18 cellular contexts compared by ENCODE assay signal in genomic region chr7:42117201-42117600, GRCh38.
DNase-seq lines count a peak whose midpoint lies in the region; FAIRE-seq and TF ChIP-seq lines count a peak whose summit lies in the region.
"Had no signal": no experiment of that assay in that cellular context is flagged by ENCODE, and none has a peak within 500 bp of the region (broad histone marks: within the 10 kb centered on the region; RNA-seq: fewer than 3 reads in every experiment).

No MANE protein-coding gene starts in this region.

- H4K12ac ChIP-seq in trophoblast cell (ENCODE audit: low read depth, low read length), result no peak overlapping the region

- no peak overlapping the region for H2BK5ac ChIP-seq in trophoblast cell (ENCODE audit: low read depth, low read length, poor library complexity)

- H2AFZ ChIP-seq in trophoblast cell (ENCODE audit: insufficient read depth, low read length, poor library complexity), result no peak overlapping the region

- H3K79me1 ChIP-seq in trophoblast cell (ENCODE audit: low read length), result peaks cover 2% of the 10 kb centered on the region

- in situ Hi-C loops in G401 (cut with HindIII; ENCODE audit: low sequenced_read_pairs), result no loop called here

- H2BK12ac ChIP-seq in trophoblast cell (ENCODE audit: low read length), result no peak overlapping the region

- H3K4me1 ChIP-seq in mesodermal cell (ENCODE audit: control insufficient read depth, insufficient read depth, low read length, poor library complexity, severe bottlenecking) (no peaks in the 10 kb centered on the region), trophoblast cell (ENCODE audit: control insufficient read depth in 1 of 2, insufficient read depth in 2 of 2, low read length in 2 of 2) (peaks cover 0 to 3% of the 10 kb centered on the region in 2 experiments)
- H3K4me1 ChIP-seq: BE2C had no signal

- no peak for TF ChIP-seq CTCF in bronchial epithelial cell (IDR thresholded peaks at IDR 0.05; ENCODE audit: insufficient read depth, low read length, severe bottlenecking)

- H3K9ac ChIP-seq in trophoblast cell (ENCODE audit: low read length), result no peak overlapping the region

- DNase-seq in bronchial epithelial cell (ENCODE audit: low read depth), result peak; percentile 17
- DNase-seq in trophoblast cell, result peak; percentile 79 to 86
- DNase-seq in OCI-M1 (lab: John Stamatoyannopoulos, UW), result no peak
- DNase-seq in DMS153 treated with DMSO at 0.1 percent for 48 hours (lab: John Stamatoyannopoulos, UW; ENCODE audit: unreplicated experiment), result no peak
- DNase-seq in G401 (ENCODE audit: low spot score), result no peak
- DNase-seq: ACHN; BE2C; C1 segment of cervical spinal cord; CD4-positive, CD25-positive, alpha-beta regulatory T cell; CD8-positive, alpha-beta memory T cell; COR-L47; DMS79 had no signal

- H3K14ac ChIP-seq in trophoblast cell (ENCODE audit: low read length), result no peak overlapping the region

- H3K23ac ChIP-seq in trophoblast cell (ENCODE audit: low read length), result no peak overlapping the region

- H3K9me3 ChIP-seq in mesodermal cell (ENCODE audit: control insufficient read depth, low read length) (no peaks in the 10 kb centered on the region), trophoblast cell (ENCODE audit: insufficient read depth, low read depth, low read length) (peaks cover 1% of the 10 kb centered on the region)
- H3K9me3 ChIP-seq: BE2C had no signal

- H3K79me2 ChIP-seq in trophoblast cell (ENCODE audit: control insufficient read depth, insufficient read depth, low read length, poor library complexity), result no peaks in the 10 kb centered on the region

- no peak overlapping the region for H3K18ac ChIP-seq in trophoblast cell (ENCODE audit: low read length)

- peak overlapping the region; percentile 42 for H3K27ac ChIP-seq in mesodermal cell (ENCODE audit: low read depth, low read length, severe bottlenecking)
- no peak overlapping the region for H3K27ac ChIP-seq in trophoblast cell (ENCODE audit: low read depth, low read length)

- H2BK120ac ChIP-seq in trophoblast cell (ENCODE audit: insufficient read depth, low read length, poor library complexity), result no peak overlapping the region

- WGBS in mesodermal cell (ENCODE audit: insufficient coverage in 2 of 2), 2 experiments, result 86 to 96% methylated on average over 4 of the region's 4 CpGs
- WGBS in trophoblast cell (ENCODE audit: extremely low coverage, insufficient coverage, insufficient read length), result no CpG with 5 or more reads among the region's 4 CpGs

- no peak overlapping the region for H3K4me2 ChIP-seq in trophoblast cell (ENCODE audit: low read length)

- no peak overlapping the region for H4K91ac ChIP-seq in trophoblast cell (ENCODE audit: low read depth, low read length)

- H3K4me3 ChIP-seq in bronchial epithelial cell (ENCODE audit: low read depth, low read length) (no peak overlapping the region), mesodermal cell (ENCODE audit: extremely low read depth, insufficient read depth, low read length, poor library complexity, severe bottlenecking) (no peak overlapping the region), trophoblast cell (ENCODE audit: low read depth, low read length) (no peak overlapping the region)
- H3K4me3 ChIP-seq: GM12878 had no signal

- H4K8ac ChIP-seq in trophoblast cell (ENCODE audit: low read depth, low read length), result no peak overlapping the region

- no peak overlapping the region for H3K4ac ChIP-seq in trophoblast cell (ENCODE audit: low read depth, low read length)

- H2AK5ac ChIP-seq in trophoblast cell (ENCODE audit: low read length), result no peak overlapping the region

- FAIRE-seq in bronchial epithelial cell (lab: Jason Lieb, UNC), result peak; percentile 83
- FAIRE-seq: A204.1, GM12878, GM19239, H1, HepG2 had no signal

- H3K27me3 ChIP-seq in bronchial epithelial cell (ENCODE audit: control insufficient read depth, insufficient read depth, low read length) (no peaks in the 10 kb centered on the region), trophoblast cell (ENCODE audit: insufficient read depth, low read length) (no peaks in the 10 kb centered on the region)
- H3K27me3 ChIP-seq: BE2C had no signal

- no peaks in the 10 kb centered on the region for H3K36me3 ChIP-seq in bronchial epithelial cell (ENCODE audit: control insufficient read depth, insufficient read depth, low read length)
- H3K36me3 ChIP-seq in mesodermal cell (ENCODE audit: control insufficient read depth, insufficient read depth, low read length), result peaks cover 7% of the 10 kb centered on the region
- H3K36me3 ChIP-seq in trophoblast cell (ENCODE audit: control insufficient read depth in 1 of 2, insufficient read depth in 2 of 2, low read length in 2 of 2), result no peaks in the 10 kb centered on the region
- H3K36me3 ChIP-seq: BE2C had no signal

Comparison
In these comparisons a context has a peak if more than half of its experiments do, and no peak if none do; other contexts are left out.
1. DNase-seq: peak in bronchial epithelial cell (single experiment) and trophoblast cell (2 of 2); none in OCI-M1 (single experiment), DMS153 treated with DMSO at 0.1 percent for 48 hours (single experiment) and G401 (single experiment).